2 cellular contexts compared by ENCODE assay signal in genomic region chr11:1508986-1509385, GRCh38.
TF ChIP-seq lines count a peak whose summit lies in the region.

No MANE protein-coding gene starts in this region.

TF ChIP-seq in GM23338, 12 proteins besides CTCF, POLR2A, EP300 and RAD21 (continued from another document):
- no peak for TF ChIP-seq ZNF462 (CRISPR knock-in tag; IDR thresholded peaks at IDR 0.05)
- no peak for TF ChIP-seq CREB1 (CRISPR knock-in tag; IDR thresholded peaks at IDR 0.05; ENCODE audit: low read depth)
- no peak for TF ChIP-seq ZNF331 (CRISPR knock-in tag; IDR thresholded peaks at IDR 0.05; ENCODE audit: low read depth)

TF ChIP-seq in WTC11, 78 proteins besides CTCF, POLR2A, EP300 and RAD21 (continued from another document):
- TF ChIP-seq, protein P1, sequence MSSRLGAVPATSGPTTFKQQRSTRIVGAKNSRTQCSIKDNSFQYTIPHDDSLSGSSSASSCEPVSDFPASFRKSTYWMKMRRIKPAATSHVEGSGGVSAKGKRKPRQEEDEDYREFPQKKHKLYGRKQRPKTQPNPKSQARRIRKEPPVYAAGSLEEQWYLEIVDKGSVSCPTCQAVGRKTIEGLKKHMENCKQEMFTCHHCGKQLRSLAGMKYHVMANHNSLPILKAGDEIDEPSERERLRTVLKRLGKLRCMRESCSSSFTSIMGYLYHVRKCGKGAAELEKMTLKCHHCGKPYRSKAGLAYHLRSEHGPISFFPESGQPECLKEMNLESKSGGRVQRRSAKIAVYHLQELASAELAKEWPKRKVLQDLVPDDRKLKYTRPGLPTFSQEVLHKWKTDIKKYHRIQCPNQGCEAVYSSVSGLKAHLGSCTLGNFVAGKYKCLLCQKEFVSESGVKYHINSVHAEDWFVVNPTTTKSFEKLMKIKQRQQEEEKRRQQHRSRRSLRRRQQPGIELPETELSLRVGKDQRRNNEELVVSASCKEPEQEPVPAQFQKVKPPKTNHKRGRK (CRISPR knock-in tag; IDR thresholded peaks at IDR 0.05; ENCODE audit: borderline replicate concordance), result no peak
- TF ChIP-seq, protein P2, sequence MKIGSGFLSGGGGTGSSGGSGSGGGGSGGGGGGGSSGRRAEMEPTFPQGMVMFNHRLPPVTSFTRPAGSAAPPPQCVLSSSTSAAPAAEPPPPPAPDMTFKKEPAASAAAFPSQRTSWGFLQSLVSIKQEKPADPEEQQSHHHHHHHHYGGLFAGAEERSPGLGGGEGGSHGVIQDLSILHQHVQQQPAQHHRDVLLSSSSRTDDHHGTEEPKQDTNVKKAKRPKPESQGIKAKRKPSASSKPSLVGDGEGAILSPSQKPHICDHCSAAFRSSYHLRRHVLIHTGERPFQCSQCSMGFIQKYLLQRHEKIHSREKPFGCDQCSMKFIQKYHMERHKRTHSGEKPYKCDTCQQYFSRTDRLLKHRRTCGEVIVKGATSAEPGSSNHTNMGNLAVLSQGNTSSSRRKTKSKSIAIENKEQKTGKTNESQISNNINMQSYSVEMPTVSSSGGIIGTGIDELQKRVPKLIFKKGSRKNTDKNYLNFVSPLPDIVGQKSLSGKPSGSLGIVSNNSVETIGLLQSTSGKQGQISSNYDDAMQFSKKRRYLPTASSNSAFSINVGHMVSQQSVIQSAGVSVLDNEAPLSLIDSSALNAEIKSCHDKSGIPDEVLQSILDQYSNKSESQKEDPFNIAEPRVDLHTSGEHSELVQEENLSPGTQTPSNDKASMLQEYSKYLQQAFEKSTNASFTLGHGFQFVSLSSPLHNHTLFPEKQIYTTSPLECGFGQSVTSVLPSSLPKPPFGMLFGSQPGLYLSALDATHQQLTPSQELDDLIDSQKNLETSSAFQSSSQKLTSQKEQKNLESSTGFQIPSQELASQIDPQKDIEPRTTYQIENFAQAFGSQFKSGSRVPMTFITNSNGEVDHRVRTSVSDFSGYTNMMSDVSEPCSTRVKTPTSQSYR (CRISPR knock-in tag; IDR thresholded peaks at IDR 0.05), result no peak
- TF ChIP-seq ATF3 (CRISPR knock-in tag; conservative IDR thresholded peaks at IDR 0.05) (no peak), CREM (CRISPR knock-in tag; IDR thresholded peaks at IDR 0.05) (no peak), ZNF138 (CRISPR knock-in tag; conservative IDR thresholded peaks at IDR 0.05) (no peak), ZNF263 (CRISPR knock-in tag; IDR thresholded peaks at IDR 0.05; ENCODE audit: low read depth) (no peak), JAZF1 (CRISPR knock-in tag; IDR thresholded peaks at IDR 0.05) (no peak), ZMAT4 (CRISPR knock-in tag; IDR thresholded peaks at IDR 0.05) (no peak), NR1H2 (CRISPR knock-in tag; IDR thresholded peaks at IDR 0.05) (no peak), RELA (CRISPR knock-in tag; IDR thresholded peaks at IDR 0.05; ENCODE audit: borderline replicate concordance) (no peak), SMAD4 (CRISPR knock-in tag; IDR thresholded peaks at IDR 0.05) (no peak)
